Comparison of ENCODE assay signal across 16 cellular contexts in the genomic region with DNA sequence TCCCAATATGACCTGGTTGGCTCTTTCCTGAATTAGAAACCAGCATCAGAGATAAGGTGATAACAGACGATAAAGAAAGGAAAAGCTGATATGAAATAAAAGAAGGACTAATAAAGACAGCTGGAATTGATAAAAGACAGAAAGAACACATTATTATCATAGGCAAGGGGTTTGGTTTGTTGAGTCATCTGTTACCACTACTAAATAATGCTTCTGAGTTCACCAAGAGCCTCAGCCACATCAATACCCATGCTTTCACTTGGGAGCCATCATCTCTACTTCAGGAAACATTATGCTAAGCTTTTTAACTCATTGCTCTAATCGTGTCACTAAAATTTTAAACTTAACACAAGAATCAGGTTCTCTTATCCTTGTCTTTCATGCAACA. TPM values are rescaled to one million over a fixed set of nuclear protein-coding genes. Genes with fewer than 3 reads are reported as not detected.
A peak's percentile ranks its signal among the peaks of the same experiment; 100 is the strongest.
DNase-seq lines count a peak whose midpoint lies in the region; ATAC-seq and TF ChIP-seq lines count a peak whose summit lies in the region.
"Had no signal": no experiment of that assay in that cellular context is flagged by ENCODE, and none has a peak within 500 bp of the region (broad histone marks: within the 10 kb centered on the region; RNA-seq: fewer than 3 reads in every experiment).

No MANE protein-coding gene starts in this region.

- POLR2A ChIA-PET in SK-N-SH (lab: Yijun Ruan, JAX): interaction anchor here (0.8 kb wide), 1 partner anchor 28 kb away, joined by 5 read pairs; no protein-coding TSS in a partner anchor

- 0 out of 4 replicates have a peak, but pooled peaks of 1 of the 2 experiments have one; percentile 30 for TF ChIP-seq EP300 in SK-N-SH (IDR thresholded peaks at IDR 0.05; ENCODE audit: borderline replicate concordance in 1 of 2, low read depth in 1 of 2, low read length in 1 of 2)

- ATAC-seq in HG03460 (IDR thresholded peaks at IDR 0.05; ENCODE audit: unreplicated experiment): no peak

- H3K9me3 ChIP-seq in SK-N-SH (no peaks in the 10 kb centered on the region), smooth muscle cell (replicated peaks; ENCODE audit: low read depth) (no peaks in the 10 kb centered on the region)
- H3K9me3 ChIP-seq: right atrium auricular region had no signal

- H3K79me2 ChIP-seq in SK-N-SH (ENCODE audit: insufficient read depth): peaks cover 14% of the 10 kb centered on the region; the same call in 1 of the 2 replicates
- peaks cover 13% of the 10 kb centered on the region for H3K79me2 ChIP-seq in smooth muscle cell (ENCODE audit: low read depth)

- no peaks in the 10 kb centered on the region for H3K9me2 ChIP-seq in SK-N-SH

- WGBS in SK-N-SH (ENCODE audit: low lambda C conversion rate): 7% methylated on average over 2 of the region's 2 CpGs
- WGBS in smooth muscle cell (ENCODE audit: low lambda C conversion rate): 49% methylated on average over 2 of the region's 2 CpGs

- peaks cover 7 to 43% of the 10 kb centered on the region in 2 experiments for H3K4me1 ChIP-seq in SK-N-SH (ENCODE audit: control insufficient read depth in 1 of 2, insufficient read depth in 2 of 2, low read depth in 1 of 2, low read length in 1 of 2)
- H3K4me1 ChIP-seq in smooth muscle cell (ENCODE audit: low read depth): peaks cover 4% of the 10 kb centered on the region
- H3K4me1 ChIP-seq: right atrium auricular region had no signal

- CTCF ChIA-PET in SK-N-SH (lab: Yijun Ruan, JAX): no interaction called here

- H3K27me3 ChIP-seq in SK-N-SH (ENCODE audit: insufficient read depth): no peaks in the 10 kb centered on the region
- no peaks in the 10 kb centered on the region for H3K27me3 ChIP-seq in smooth muscle cell (ENCODE audit: low read depth)
- H3K27me3 ChIP-seq: right atrium auricular region had no signal

- H3K4me3 ChIP-seq in SK-N-SH (ENCODE audit: low read depth in 2 of 2, low read length in 1 of 2) (no peak overlapping the region; a peak in 1 of 4 replicates), fibroblast of the aortic adventitia (ENCODE audit: low read depth, low read length) (no peak overlapping the region), smooth muscle cell (no peak overlapping the region)
- H3K4me3 ChIP-seq: right atrium auricular region had no signal

- peak overlapping the region; percentile 71 to 94 for H3K27ac ChIP-seq in SK-N-SH (ENCODE audit: low read depth in 2 of 2, low read length in 1 of 2)
- peak overlapping the region; percentile 92 for H3K27ac ChIP-seq in smooth muscle cell (ENCODE audit: low read depth)
- H3K27ac ChIP-seq: KMS-11, right atrium auricular region had no signal

- H3K36me3 ChIP-seq in SK-N-SH (replicated peaks in 1 of 2; ENCODE audit: control insufficient read depth in 1 of 2, insufficient read depth in 2 of 2, low read length in 1 of 2) (peaks cover 58 to 72% of the 10 kb centered on the region in 2 experiments), smooth muscle cell (ENCODE audit: low read depth) (peaks cover 36% of the 10 kb centered on the region)

- DNase-seq in EL (peak; percentile 50), SK-N-SH (no peak), fibroblast of the aortic adventitia (ENCODE audit: low read depth) (peak; percentile 75), smooth muscle cell (lab: John Stamatoyannopoulos, UW; ENCODE audit: unreplicated experiment) (no peak), cortex of kidney (lab: John Stamatoyannopoulos, UW) (no peak), ecto neural progenitor cell (ENCODE audit: low spot score) (no peak), retina (no peak)
- DNase-seq: activated CD4-positive, alpha-beta T cell treated with anti-CD3 and anti-CD28 coated beads, Interleukin-2, amount 10 ng/mL, durations not matched to agents 7 days and 5 days; activated naive CD4-positive, alpha-beta T cell treated with anti-CD3 and anti-CD28 coated beads, Interleukin-2, amount 10 ng/mL, durations not matched to agents 7 days and 5 days; GOT3; NCI-H1105; NCI-H69; stimulated activated CD4-positive, alpha-beta T cell treated with anti-CD3 and anti-CD28 coated beads, Interleukin-2, amount 100 ng/mL, for 24 hours had no signal

- H3F3A ChIP-seq in SK-N-SH (replicated peaks; ENCODE audit: insufficient read depth) (peaks cover 74% of the 10 kb centered on the region), smooth muscle cell (ENCODE audit: low read depth) (peaks cover 28% of the 10 kb centered on the region)

- H3K4me2 ChIP-seq in SK-N-SH (peak overlapping the region; percentile 59), smooth muscle cell (peak overlapping the region; percentile 42)
- H3K4me2 ChIP-seq: KMS-11 had no signal

- peaks cover 13% of the 10 kb centered on the region for H4K20me1 ChIP-seq in SK-N-SH (ENCODE audit: insufficient read depth)
- H4K20me1 ChIP-seq in smooth muscle cell (ENCODE audit: low read depth): peaks cover 70% of the 10 kb centered on the region

- H2AFZ ChIP-seq in SK-N-SH (ENCODE audit: low read depth) (no peak overlapping the region), smooth muscle cell (ENCODE audit: low read depth) (no peak overlapping the region)

- H3K9ac ChIP-seq in SK-N-SH (peak overlapping the region; percentile 64; the same call in 1 of the 2 replicates), smooth muscle cell (ENCODE audit: low read depth) (peak overlapping the region; percentile 46)
- H3K9ac ChIP-seq: KMS-11 had no signal

- TF ChIP-seq CTCF in SK-N-SH (IDR thresholded peaks at IDR 0.05) (no peak), fibroblast of the aortic adventitia (IDR thresholded peaks at IDR 0.05; ENCODE audit: insufficient read depth, low read length) (no peak), smooth muscle cell (IDR thresholded peaks at IDR 0.05; ENCODE audit: borderline replicate concordance, insufficient read depth, poor library complexity, severe bottlenecking) (no peak)

- no peak for TF ChIP-seq RAD21 in SK-N-SH (IDR thresholded peaks at IDR 0.05; ENCODE audit: low read length)

TF ChIP-seq in SK-N-SH, 30 proteins besides CTCF, POLR2A, EP300 and RAD21 (continues in another document):
- no peak for TF ChIP-seq SIN3A (IDR thresholded peaks at IDR 0.05; ENCODE audit: borderline replicate concordance, low read depth, low read length)
- no peak for TF ChIP-seq MXI1 (IDR thresholded peaks at IDR 0.05; ENCODE audit: low read depth, low read length)
- TF ChIP-seq TAF1 (IDR thresholded peaks at IDR 0.05; ENCODE audit: borderline replicate concordance, low read depth, low read length): no peak
- TF ChIP-seq JUND (IDR thresholded peaks at IDR 0.05): peak; percentile 50; the same call in 1 of the 2 replicates
- TF ChIP-seq, protein P1, sequence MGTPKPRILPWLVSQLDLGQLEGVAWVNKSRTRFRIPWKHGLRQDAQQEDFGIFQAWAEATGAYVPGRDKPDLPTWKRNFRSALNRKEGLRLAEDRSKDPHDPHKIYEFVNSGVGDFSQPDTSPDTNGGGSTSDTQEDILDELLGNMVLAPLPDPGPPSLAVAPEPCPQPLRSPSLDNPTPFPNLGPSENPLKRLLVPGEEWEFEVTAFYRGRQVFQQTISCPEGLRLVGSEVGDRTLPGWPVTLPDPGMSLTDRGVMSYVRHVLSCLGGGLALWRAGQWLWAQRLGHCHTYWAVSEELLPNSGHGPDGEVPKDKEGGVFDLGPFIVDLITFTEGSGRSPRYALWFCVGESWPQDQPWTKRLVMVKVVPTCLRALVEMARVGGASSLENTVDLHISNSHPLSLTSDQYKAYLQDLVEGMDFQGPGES (IDR thresholded peaks at IDR 0.05; ENCODE audit: low read depth, low read length): no peak
- no peak for TF ChIP-seq RCOR1 (IDR thresholded peaks at IDR 0.05; ENCODE audit: low read length)
- TF ChIP-seq, protein P2, sequence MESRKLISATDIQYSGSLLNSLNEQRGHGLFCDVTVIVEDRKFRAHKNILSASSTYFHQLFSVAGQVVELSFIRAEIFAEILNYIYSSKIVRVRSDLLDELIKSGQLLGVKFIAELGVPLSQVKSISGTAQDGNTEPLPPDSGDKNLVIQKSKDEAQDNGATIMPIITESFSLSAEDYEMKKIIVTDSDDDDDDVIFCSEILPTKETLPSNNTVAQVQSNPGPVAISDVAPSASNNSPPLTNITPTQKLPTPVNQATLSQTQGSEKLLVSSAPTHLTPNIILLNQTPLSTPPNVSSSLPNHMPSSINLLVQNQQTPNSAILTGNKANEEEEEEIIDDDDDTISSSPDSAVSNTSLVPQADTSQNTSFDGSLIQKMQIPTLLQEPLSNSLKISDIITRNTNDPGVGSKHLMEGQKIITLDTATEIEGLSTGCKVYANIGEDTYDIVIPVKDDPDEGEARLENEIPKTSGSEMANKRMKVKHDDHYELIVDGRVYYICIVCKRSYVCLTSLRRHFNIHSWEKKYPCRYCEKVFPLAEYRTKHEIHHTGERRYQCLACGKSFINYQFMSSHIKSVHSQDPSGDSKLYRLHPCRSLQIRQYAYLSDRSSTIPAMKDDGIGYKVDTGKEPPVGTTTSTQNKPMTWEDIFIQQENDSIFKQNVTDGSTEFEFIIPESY (IDR thresholded peaks at IDR 0.05; ENCODE audit: borderline replicate concordance, low read depth): no peak
- no peak for TF ChIP-seq GABPA (IDR thresholded peaks at IDR 0.05; ENCODE audit: low read depth)
- TF ChIP-seq POLR2AphosphoS5 (IDR thresholded peaks at IDR 0.05; ENCODE audit: low read depth, low read length): no peak
- TF ChIP-seq CHD2 (IDR thresholded peaks at IDR 0.05; ENCODE audit: low read length, partially characterized antibody): no peak
- TF ChIP-seq TCF12 (IDR thresholded peaks at IDR 0.05): peak; percentile 85
- TF ChIP-seq NRF1 (IDR thresholded peaks at IDR 0.05; ENCODE audit: low read depth, low read length): no peak
- TF ChIP-seq, protein P3, sequence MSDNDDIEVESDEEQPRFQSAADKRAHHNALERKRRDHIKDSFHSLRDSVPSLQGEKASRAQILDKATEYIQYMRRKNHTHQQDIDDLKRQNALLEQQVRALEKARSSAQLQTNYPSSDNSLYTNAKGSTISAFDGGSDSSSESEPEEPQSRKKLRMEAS (IDR thresholded peaks at IDR 0.05; ENCODE audit: low read depth): no peak
- TF ChIP-seq RXRA (IDR thresholded peaks at IDR 0.05; ENCODE audit: borderline replicate concordance, low read depth): no peak

RNA-seq across cellular contexts. Expression of a gene that starts 27.6 kb away (rescaled TPM):
- polyA plus RNA-seq in SK-N-SH (2012; rRNA removed) (379 and 420 TPM in 2 replicates), smooth muscle cell (586 and 597 TPM in 2 replicates)
- polyA plus RNA-seq in SK-N-SH (2012; cell fraction: cytosol; rRNA removed): 504 and 630 TPM in 2 replicates
- 219 and 334 TPM in 2 replicates for polyA plus RNA-seq in SK-N-SH (2012; cell fraction: nucleus; rRNA removed)
- total RNA-seq in fibroblast of the aortic adventitia (ENCODE audit: low replicate concordance) (496 and 1,355 TPM in 2 replicates), smooth muscle cell (481 and 521 TPM in 2 replicates)

Comparison
In these comparisons a context has a peak if more than half of its experiments do, and no peak if none do; other contexts are left out.
1. DNase-seq: peak in EL (single experiment) and fibroblast of the aortic adventitia (single experiment); none in SK-N-SH (single experiment), smooth muscle cell (single experiment), cortex of kidney (single experiment), ecto neural progenitor cell (single experiment) and retina (single experiment).